ENCODE assay signal across 11 cellular contexts in genomic region chr19:2291185-2291751, GRCh38. TPM values are rescaled to one million over a fixed set of nuclear protein-coding genes. Genes with fewer than 3 reads are reported as not detected.
A peak's percentile ranks its signal among the peaks of the same experiment; 100 is the strongest.
DNase-seq lines count a peak whose midpoint lies in the region; ATAC-seq and TF ChIP-seq lines count a peak whose summit lies in the region.
"Had no signal": no experiment of that assay in that cellular context is flagged by ENCODE, and none has a peak within 500 bp of the region (broad histone marks: within the 10 kb centered on the region; RNA-seq: fewer than 3 reads in every experiment).

No MANE protein-coding gene starts in this region.

- no peak overlapping the region for H4K91ac ChIP-seq in H9 (ENCODE audit: insufficient read length, low read depth, low read length)

- H3K4me3 ChIP-seq in CD4-positive, alpha-beta memory T cell (ENCODE audit: low read length in 2 of 2): peak overlapping the region in 1 of 2 donors; percentile 67
- H3K4me3 ChIP-seq in neural progenitor cell: peak overlapping the region; percentile 34
- H3K4me3 ChIP-seq in lower leg skin (ENCODE audit: low read depth, poor library complexity, severe bottlenecking): no peak overlapping the region

- H3K27ac ChIP-seq in CD4-positive, alpha-beta memory T cell (ENCODE audit: low read depth, low read length): no peak overlapping the region
- H3K27ac ChIP-seq in H9 (ENCODE audit: insufficient read length, low read depth, low read length) (no peak overlapping the region), neural progenitor cell (no peak overlapping the region)

- H4K8ac ChIP-seq in H9 (replicated peaks; ENCODE audit: insufficient read length, low read depth, low read length): no peak overlapping the region

- H3K36me3 Mint-ChIP-seq in CD4-positive, alpha-beta memory T cell: peaks cover 0 to 13% of the 10 kb centered on the region in 2 donors
- H3K36me3 Mint-ChIP-seq in H9 (ENCODE audit: insufficient read depth in 1 of 3, low read depth in 3 of 3): peaks cover 0 to 7% (median 4%) of the 10 kb centered on the region in 3 experiments; a peak in 3 of 7 replicates
- peaks cover 7% of the 10 kb centered on the region for H3K36me3 Mint-ChIP-seq in neural progenitor cell

- H3K23ac ChIP-seq in H9 (ENCODE audit: insufficient read length, low read depth, low read length): no peak overlapping the region

- no peaks in the 10 kb centered on the region for H3K9me3 ChIP-seq in CD4-positive, alpha-beta memory T cell (ENCODE audit: control insufficient read depth in 1 of 2, low read length in 2 of 2)
- no peaks in the 10 kb centered on the region for H3K9me3 ChIP-seq in H9 (ENCODE audit: control insufficient read depth, low read depth, low read length)
- H3K9me3 ChIP-seq in neural progenitor cell (ENCODE audit: low read depth): no peaks in the 10 kb centered on the region

- peaks cover 12 to 41% (median 24%) of the 10 kb centered on the region in 4 donors for H3K4me1 Mint-ChIP-seq in CD4-positive, alpha-beta memory T cell
- H3K4me1 Mint-ChIP-seq in H9 (peaks cover 7 to 21% of the 10 kb centered on the region in 2 experiments; a peak in 3 of 4 replicates), neural progenitor cell (peaks cover 19% of the 10 kb centered on the region)

- no peak overlapping the region for H2BK120ac ChIP-seq in H9 (ENCODE audit: low read depth, low read length, poor library complexity, severe bottlenecking)

- no peak overlapping the region for H2BK5ac ChIP-seq in H9 (ENCODE audit: insufficient read length, low read length)

- POLR2A ChIA-PET in CD4-positive, alpha-beta memory T cell (lab: Charles Lee; ENCODE audit: partially characterized antibody): interaction anchor here (1.0 to 2.3 kb wide), 10 partner anchors 11 to 56 kb away, joined by 3 to 11 read pairs (median 6); partner anchors contain the start of genes LSM7, PLEKHJ1 and SPPL2B
- POLR2A ChIA-PET in HEK293T (lab: Yijun Ruan, JAX): no interaction called here

- peak; percentile 36; the same call in 1 of the 3 replicates for TF ChIP-seq CTCF in H9 (conservative IDR thresholded peaks at IDR 0.05)
- TF ChIP-seq CTCF in neural progenitor cell (IDR thresholded peaks at IDR 0.05): peak; percentile 41
- no peak for TF ChIP-seq CTCF in lower leg skin (IDR thresholded peaks at IDR 0.05)

- no CpG with 5 or more reads among the region's 67 CpGs for WGBS in H9 (ENCODE audit: extremely low coverage, insufficient read length, low lambda C conversion rate)
- WGBS in lower leg skin, 2 donors: 18 to 46% methylated on average over 34 to 46 of the region's 67 CpGs

- peaks cover 0 to 2% of the 10 kb centered on the region in 2 donors for H3K27me3 Mint-ChIP-seq in CD4-positive, alpha-beta memory T cell
- H3K27me3 Mint-ChIP-seq in H9 (ENCODE audit: low read depth) (peaks cover 95% of the 10 kb centered on the region), neural progenitor cell (ENCODE audit: insufficient read depth, low read depth) (peaks cover 66% of the 10 kb centered on the region)

- DNase-seq in CD4-positive, alpha-beta memory T cell: no peak
- DNase-seq in H9: peak; percentile 75
- peak; percentile 34 for DNase-seq in dermis blood vessel endothelial cell
- DNase-seq in neural progenitor cell (ENCODE audit: low spot score): peak; percentile 92
- DNase-seq in lower leg skin (ENCODE audit: low spot score in 2 of 2): no peak
- no peak for DNase-seq in HEK293T (ENCODE audit: extremely low spot score)
- no peak for DNase-seq in GDM1 (lab: John Stamatoyannopoulos, UW)

- H3K18ac ChIP-seq in H9 (ENCODE audit: insufficient read length, low read depth, low read length): no peak overlapping the region

- peaks cover 0 to 1% (median 0%) of the 10 kb centered on the region in 8 donors for H3K9me3 Mint-ChIP-seq in CD4-positive, alpha-beta memory T cell
- H3K9me3 Mint-ChIP-seq in H9: peaks cover 5 to 6% of the 10 kb centered on the region in 2 experiments; a peak in 3 of 5 replicates
- H3K9me3 Mint-ChIP-seq in neural progenitor cell: peaks cover 3% of the 10 kb centered on the region

- H3K27ac Mint-ChIP-seq in CD4-positive, alpha-beta memory T cell: peak overlapping the region in 1 of 7 donors; percentile 11
- H3K27ac Mint-ChIP-seq in H9 (no peak overlapping the region), neural progenitor cell (no peak overlapping the region)

- no peak overlapping the region for H3K56ac ChIP-seq in H9 (ENCODE audit: insufficient read length, low read depth, low read length)

- H3K9ac ChIP-seq in H9 (ENCODE audit: extremely low read depth, insufficient read length, low read length): no peak overlapping the region
- H3K9ac ChIP-seq in neural progenitor cell: no peak overlapping the region

- H3K4ac ChIP-seq in H9 (ENCODE audit: low read depth, low read length): no peak overlapping the region

- H4K20me1 ChIP-seq in H9 (ENCODE audit: control insufficient read depth, insufficient read depth, insufficient read length) (no peaks in the 10 kb centered on the region), neural progenitor cell (ENCODE audit: low read depth) (peaks cover 40% of the 10 kb centered on the region)

- no peaks in the 10 kb centered on the region for H3K79me1 ChIP-seq in H9 (ENCODE audit: insufficient read depth, low read depth, low read length, poor library complexity, severe bottlenecking)

- H3K79me2 ChIP-seq in H9 (ENCODE audit: insufficient read depth, low read length) (no peaks in the 10 kb centered on the region), neural progenitor cell (ENCODE audit: low read depth) (no peaks in the 10 kb centered on the region)

- H3K14ac ChIP-seq in H9 (ENCODE audit: insufficient read depth, low read length): no peak overlapping the region

- no peak for ATAC-seq in HG03097 (IDR thresholded peaks at IDR 0.05; ENCODE audit: low FRiP score, unreplicated experiment)

- H2BK12ac ChIP-seq in H9 (ENCODE audit: insufficient read length, low read depth, low read length): no peak overlapping the region

- no peak overlapping the region for H3T11ph ChIP-seq in H9 (ENCODE audit: low read length)

- no peak overlapping the region for H4K5ac ChIP-seq in H9 (ENCODE audit: insufficient read length, low read depth, low read length)

- no peak overlapping the region for H2AFZ ChIP-seq in H9 (ENCODE audit: low read length)
- H2AFZ ChIP-seq in neural progenitor cell (replicated peaks): peak overlapping the region; percentile 36

- peaks cover 24% of the 10 kb centered on the region for H3K4me1 ChIP-seq in CD4-positive, alpha-beta memory T cell (ENCODE audit: insufficient read depth, low read length)
- H3K4me1 ChIP-seq in H9 (ENCODE audit: insufficient read depth, low read length) (no peaks in the 10 kb centered on the region), neural progenitor cell (peaks cover 15% of the 10 kb centered on the region)

- H3K23me2 ChIP-seq in H9 (ENCODE audit: insufficient read length, low read depth, low read length, poor library complexity, severe bottlenecking): no peaks in the 10 kb centered on the region

- CTCF ChIA-PET in CD4-positive, alpha-beta memory T cell (lab: Charles Lee; ENCODE audit: partially characterized antibody): interaction anchor here (0.9 to 1.3 kb wide), 2 partner anchors 12 to 29 kb away, joined by 3 read pairs; no protein-coding TSS in a partner anchor
- CTCF ChIA-PET in HEK293T (lab: Yijun Ruan, JAX): no interaction called here

- peak overlapping the region in 6 of 8 donors; percentile 58 to 89 (median 76) for H3K4me3 Mint-ChIP-seq in CD4-positive, alpha-beta memory T cell
- H3K4me3 Mint-ChIP-seq in H9 (peak overlapping the region; percentile 42 to 64), neural progenitor cell (peak overlapping the region; percentile 58)

- intact Hi-C loops in CD4-positive, alpha-beta memory T cell (cut with micrococcal nuclease): loop anchor here (5.0 kb wide), 1 partner anchor 36 kb away; the partner anchor contains the start of genes LSM7 and SPPL2B
- intact Hi-C loops in lower leg skin (cut with DNase I; ENCODE audit: low total_unique reads): no loop called here

- no peak overlapping the region; the same call in 1 of the 2 replicates for H2BK15ac ChIP-seq in H9 (ENCODE audit: low read depth, low read length)

- no peaks in the 10 kb centered on the region for H3K27me3 ChIP-seq in CD4-positive, alpha-beta memory T cell (ENCODE audit: insufficient read depth, low read length)
- H3K27me3 ChIP-seq in H9 (ENCODE audit: insufficient read depth, low read length) (peaks cover 35% of the 10 kb centered on the region; the same call in 1 of the 2 replicates), neural progenitor cell (peaks cover 100% of the 10 kb centered on the region)

- peaks cover 23% of the 10 kb centered on the region for H3F3A ChIP-seq in neural progenitor cell (ENCODE audit: low read depth)

- H3K4me2 ChIP-seq in H9 (ENCODE audit: insufficient read depth, insufficient read length, low read length): peak overlapping the region; percentile 65
- H3K4me2 ChIP-seq in neural progenitor cell: peak overlapping the region; percentile 73

- no peak overlapping the region for H2AK5ac ChIP-seq in H9 (ENCODE audit: insufficient read length, low read length)

- TF ChIP-seq POLR2A in lower leg skin (IDR thresholded peaks at IDR 0.05): no peak

- no peaks in the 10 kb centered on the region for H3K36me3 ChIP-seq in CD4-positive, alpha-beta memory T cell (ENCODE audit: insufficient read depth, low read length)
- H3K36me3 ChIP-seq in neural progenitor cell: no peaks in the 10 kb centered on the region

- no peak overlapping the region for H2BK20ac ChIP-seq in H9 (ENCODE audit: low read depth, low read length, poor library complexity, severe bottlenecking)

RNA-seq across cellular contexts. Expression of gene PEAK3, which starts 9.3 kb away (rescaled TPM):
- under 1 TPM in 1 of 2 experiments, not detected in 1; 0.11 TPM for total RNA-seq in CD4-positive, alpha-beta memory T cell
- under 1 TPM; 0.07 TPM for polyA plus RNA-seq in CD4-positive, alpha-beta memory T cell
- total RNA-seq in H9 (2021) (not detected in 2 replicates), dermis blood vessel endothelial cell (0.17 and 0.19 TPM in 2 replicates), neural progenitor cell (ENCODE audit: low replicate concordance) (not detected in 2 replicates), lower leg skin (under 1 TPM; 0.30 to 0.97 (median 0.76) TPM)

RNA-seq across cellular contexts. Expression of gene LINGO3, which starts 16.7 kb away (rescaled TPM):
- total RNA-seq in CD4-positive, alpha-beta memory T cell: under 1 TPM; 0.73 to 0.75 TPM
- polyA plus RNA-seq in CD4-positive, alpha-beta memory T cell: 1 to 10 TPM in 1 of 2 donors, under 1 TPM in 1; 0.46 to 7.1 TPM
- 0.28 and 0.61 TPM in 2 replicates for total RNA-seq in H9 (2021)
- total RNA-seq in dermis blood vessel endothelial cell: not detected in 2 replicates
- 1.5 TPM in 1 of 2 replicates, not detected in the other for total RNA-seq in neural progenitor cell (ENCODE audit: low replicate concordance)
- total RNA-seq in lower leg skin: under 1 TPM in 1 of 4 donors, not detected in 3; 0.26 TPM
- total RNA-seq: dermis microvascular lymphatic vessel endothelial cell had no signal

RNA-seq across cellular contexts. Expression of gene JSRP1, which starts 35.1 kb away (rescaled TPM):
- 1 to 10 TPM; 1.3 to 1.5 TPM for total RNA-seq in CD4-positive, alpha-beta memory T cell
- polyA plus RNA-seq in CD4-positive, alpha-beta memory T cell: 1 to 10 TPM; 1.1 to 1.7 TPM
- total RNA-seq in H9 (2021) (0.90 and 1.1 TPM in 2 replicates), dermis blood vessel endothelial cell (0.17 TPM in 1 of 2 replicates, not detected in the other), neural progenitor cell (ENCODE audit: low replicate concordance) (0.12 TPM in 1 of 2 replicates, not detected in the other), lower leg skin (not detected)
- total RNA-seq: dermis microvascular lymphatic vessel endothelial cell; osteocyte; T-helper 1 cell treated with Interleukin-12 subunit alpha and Interleukin-12 subunit beta and Interleukin-4 antibody, amounts not matched to agents 30 ng/mL and 1 ng/mL, for 36 hours had no signal

RNA-seq across cellular contexts. Expression of gene LSM7, which starts 37.1 kb away (rescaled TPM):
- total RNA-seq in CD4-positive, alpha-beta memory T cell: 100 to 1,000 TPM; 107 to 108 TPM
- polyA plus RNA-seq in CD4-positive, alpha-beta memory T cell: 100 to 1,000 TPM; 165 to 171 TPM
- total RNA-seq in H9 (2021) (187 and 202 TPM in 2 replicates), dermis blood vessel endothelial cell (114 and 166 TPM in 2 replicates), neural progenitor cell (ENCODE audit: low replicate concordance) (183 and 317 TPM in 2 replicates), lower leg skin (100 to 1,000 TPM in 2 of 4 donors, 10 to 100 TPM in 2; 57.2 to 140 (median 94.9) TPM)

RNA-seq across cellular contexts. Expression of gene SPPL2B, which starts 37.2 kb away (rescaled TPM):
- total RNA-seq in CD4-positive, alpha-beta memory T cell: 10 to 100 TPM; 76.8 to 82.8 TPM
- polyA plus RNA-seq in CD4-positive, alpha-beta memory T cell: 1 to 10 TPM; 6.2 to 9.4 TPM
- total RNA-seq in H9 (2021): 69.4 and 73.7 TPM in 2 replicates
- total RNA-seq in dermis blood vessel endothelial cell: 32.1 and 33.2 TPM in 2 replicates
- 20.7 and 90.9 TPM in 2 replicates for total RNA-seq in neural progenitor cell (ENCODE audit: low replicate concordance)
- 10 to 100 TPM; 36.1 to 84.7 (median 51.0) TPM for total RNA-seq in lower leg skin

Comparison
In these comparisons a context has a peak if more than half of its experiments do, and no peak if none do; other contexts are left out.
1. DNase-seq: peak in H9 (single experiment), dermis blood vessel endothelial cell (single experiment) and neural progenitor cell (single experiment); none in CD4-positive, alpha-beta memory T cell (0 of 5), lower leg skin (0 of 2), HEK293T (single experiment) and GDM1 (single experiment).
2. CTCF ChIP-seq: peak in H9 (single experiment) and neural progenitor cell (single experiment); none in lower leg skin (0 of 3).
3. Peak in every context shown above with its lines, with median percentiles within 50 percentile points of each other: H3K4me3 Mint-ChIP-seq.